ENCODE assay signal across 1 cellular context in genomic region chr3:138608322-138609214, GRCh38.
TF ChIP-seq lines count a peak whose summit lies in the region.

FAIM (plus strand) TSS chr3:138608771; CDS start chr3:138619727, 10,956 bp downstream.

TF ChIP-seq in HEK293, 187 proteins besides CTCF, POLR2A, EP300 and RAD21 (continued from another document):
- TF ChIP-seq ZNF280D (tag by site-specific recombination; IDR thresholded peaks at IDR 0.05) (no peak), ZNF768 (tag by site-specific recombination; IDR thresholded peaks at IDR 0.05) (no peak), ZBTB49 (tag by site-specific recombination; IDR thresholded peaks at IDR 0.05; ENCODE audit: low read depth) (no peak), TCF7L2 (IDR thresholded peaks at IDR 0.05; ENCODE audit: borderline replicate concordance, low read depth, low read length) (no peak), ZNF223 (tag by site-specific recombination; IDR thresholded peaks at IDR 0.05) (no peak), ZNF571 (tag by site-specific recombination; IDR thresholded peaks at IDR 0.05) (no peak), ZNF398 (tag by site-specific recombination; IDR thresholded peaks at IDR 0.05) (no peak), SP3 (tag by site-specific recombination; IDR thresholded peaks at IDR 0.05) (peak; percentile 35), GLIS1 (tag by site-specific recombination; IDR thresholded peaks at IDR 0.05) (peak; percentile 93), BCL11B (tag by site-specific recombination; IDR thresholded peaks at IDR 0.05; ENCODE audit: low read depth) (no peak), EGR2 (tag by site-specific recombination; IDR thresholded peaks at IDR 0.05; ENCODE audit: low read depth) (no peak), ZNF248 (tag by site-specific recombination; IDR thresholded peaks at IDR 0.05) (no peak), REST (tag by site-specific recombination; IDR thresholded peaks at IDR 0.05) (no peak), KLF9 (tag by site-specific recombination; IDR thresholded peaks at IDR 0.05; ENCODE audit: low read depth) (no peak), ZNF341 (tag by site-specific recombination; IDR thresholded peaks at IDR 0.05; ENCODE audit: low read depth) (peak; percentile 71), ZNF114 (tag by site-specific recombination; IDR thresholded peaks at IDR 0.05) (no peak), ZSCAN23 (tag by site-specific recombination; IDR thresholded peaks at IDR 0.05) (no peak), ZNF391 (tag by site-specific recombination; IDR thresholded peaks at IDR 0.05; ENCODE audit: borderline replicate concordance, low read depth) (0 out of 2 replicates have a peak, but pooled peaks have one; percentile 51), ZSCAN4 (tag by site-specific recombination; IDR thresholded peaks at IDR 0.05) (peak; percentile 23; the same call in 1 of the 2 replicates), ZNF473 (tag by site-specific recombination; IDR thresholded peaks at IDR 0.05) (no peak), ZNF776 (tag by site-specific recombination; IDR thresholded peaks at IDR 0.05; ENCODE audit: borderline replicate concordance) (no peak), ZIC2 (tag by site-specific recombination; IDR thresholded peaks at IDR 0.05) (peak; percentile 86), PRDM1 (tag by site-specific recombination; IDR thresholded peaks at IDR 0.05) (no peak), ZNF623 (tag by site-specific recombination; IDR thresholded peaks at IDR 0.05) (no peak), ZNF2 (tag by site-specific recombination; IDR thresholded peaks at IDR 0.05) (peak; percentile 54; the same call in 1 of the 2 replicates), ZSCAN18 (tag by site-specific recombination; IDR thresholded peaks at IDR 0.05) (no peak), ZNF366 (tag by site-specific recombination; conservative IDR thresholded peaks at IDR 0.05) (no peak), MEIS1 (CRISPR knock-in tag; IDR thresholded peaks at IDR 0.05; ENCODE audit: borderline replicate concordance) (no peak), ZNF280C (tag by site-specific recombination; IDR thresholded peaks at IDR 0.05) (no peak), ZNF530 (tag by site-specific recombination; IDR thresholded peaks at IDR 0.05; ENCODE audit: low read depth) (no peak), ZNF791 (tag by site-specific recombination; IDR thresholded peaks at IDR 0.05) (no peak), SCRT1 (tag by site-specific recombination; IDR thresholded peaks at IDR 0.05; ENCODE audit: borderline replicate concordance) (no peak), ZBTB6 (tag by site-specific recombination; IDR thresholded peaks at IDR 0.05) (no peak), ZNF600 (tag by site-specific recombination; IDR thresholded peaks at IDR 0.05) (peak; percentile 92), FEZF1 (tag by site-specific recombination; IDR thresholded peaks at IDR 0.05) (no peak)
